8 cellular contexts compared by ENCODE assay signal in the genomic region with DNA sequence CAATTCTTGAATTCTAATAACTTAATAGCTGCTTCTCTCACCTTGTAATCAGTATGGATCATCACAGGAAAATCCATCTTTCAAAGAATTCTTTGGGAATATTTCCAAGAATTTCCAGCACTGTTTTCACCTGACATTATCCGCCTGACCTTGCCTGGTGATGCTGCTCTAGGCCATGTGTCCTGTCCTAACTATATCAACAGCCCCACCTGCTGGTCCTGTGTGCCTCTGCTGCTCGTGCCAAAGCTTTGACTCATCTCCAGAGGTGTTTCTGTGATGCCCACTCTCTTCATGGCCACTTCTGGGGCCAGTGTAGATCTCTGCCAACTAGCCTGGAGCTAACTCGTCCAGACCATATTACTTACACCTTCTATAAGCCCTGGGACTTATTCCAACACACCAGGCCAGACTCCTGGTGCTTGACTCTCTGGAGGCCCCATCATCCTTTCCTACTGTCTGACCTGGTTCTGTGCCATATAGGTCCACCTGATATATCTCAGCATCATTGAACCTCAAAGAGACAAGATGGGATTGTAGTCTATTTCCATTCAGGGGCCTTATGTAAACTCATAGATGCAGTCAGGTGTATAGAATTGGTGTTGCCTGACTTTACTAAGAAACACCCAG.
A peak's percentile ranks its signal among the peaks of the same experiment; 100 is the strongest.
DNase-seq lines count a peak whose midpoint lies in the region; ATAC-seq lines count a peak whose summit lies in the region.

No MANE protein-coding gene starts in this region.

- H3K4me1 Mint-ChIP-seq in memory B cell, result no peaks in the 10 kb centered on the region

- ATAC-seq in HG02943 (IDR thresholded peaks at IDR 0.05; ENCODE audit: low read depth, unreplicated experiment), result peak; percentile 61
- ATAC-seq in memory B cell (ENCODE audit: low read depth), result peak; percentile 50

- H3K9me3 Mint-ChIP-seq in memory B cell, result no peaks in the 10 kb centered on the region

- no peak overlapping the region for H3K4me3 Mint-ChIP-seq in memory B cell

- H3K36me3 Mint-ChIP-seq in memory B cell, result no peaks in the 10 kb centered on the region

- H3K27me3 Mint-ChIP-seq in memory B cell, result peaks cover 12% of the 10 kb centered on the region

- no peak overlapping the region for H3K27ac Mint-ChIP-seq in memory B cell

- DNase-seq in NCI-H510A treated with DMSO at 0.1 percent for 48 hours (lab: John Stamatoyannopoulos, UW), result peak; percentile 13
- DNase-seq in NCI-H510A (lab: John Stamatoyannopoulos, UW), result no peak
- peak; percentile 58 to 71 for DNase-seq in NCI-H524 (lab: John Stamatoyannopoulos, UW)
- peak; percentile 20 to 53 for DNase-seq in activated CD4-positive, alpha-beta T cell treated with anti-CD3 and anti-CD28 coated beads, Interleukin-2, amount 50 U/mL, for 24 hours (ENCODE audit: low read depth in 1 of 2, low spot score in 1 of 2)
- peak; percentile 78 to 80 for DNase-seq in dermis microvascular lymphatic vessel endothelial cell (ENCODE audit: low read depth in 2 of 2)
- no peak for DNase-seq in memory B cell (ENCODE audit: low spot score in 2 of 2)
- DNase-seq in stimulated activated CD8-positive, alpha-beta memory T cell treated with anti-CD3 and anti-CD28 coated beads, Interleukin-7, amount 100 ng/mL, for 24 hours (ENCODE audit: low read depth), result peak; percentile 44

Comparison
In these comparisons a context has a peak if more than half of its experiments do, and no peak if none do; other contexts are left out.
1. DNase-seq: peak in NCI-H510A treated with DMSO at 0.1 percent for 48 hours (single experiment), NCI-H524 (2 of 2), activated CD4-positive, alpha-beta T cell treated with anti-CD3 and anti-CD28 coated beads, Interleukin-2, amount 50 U/mL, for 24 hours (2 of 2), dermis microvascular lymphatic vessel endothelial cell (2 of 2) and stimulated activated CD8-positive, alpha-beta memory T cell treated with anti-CD3 and anti-CD28 coated beads, Interleukin-7, amount 100 ng/mL, for 24 hours (single experiment); none in NCI-H510A (single experiment) and memory B cell (0 of 2).